In the genomic region with DNA sequence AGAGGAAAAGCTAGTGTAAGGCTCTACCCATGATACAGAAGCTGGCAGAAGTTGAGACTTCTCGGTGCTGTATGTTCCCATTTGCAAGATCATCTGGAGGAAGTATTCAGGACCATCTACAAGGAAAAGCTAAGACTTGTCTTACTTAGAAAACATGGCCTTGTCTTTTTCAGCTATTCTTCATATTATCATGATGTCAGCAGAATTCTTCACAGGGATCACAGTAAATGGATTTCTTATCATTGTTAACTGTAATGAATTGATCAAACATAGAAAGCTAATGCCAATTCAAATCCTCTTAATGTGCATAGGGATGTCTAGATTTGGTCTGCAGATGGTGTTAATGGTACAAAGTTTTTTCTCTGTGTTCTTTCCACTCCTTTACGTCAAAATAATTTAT, we compare ENCODE assay signal across 37 cellular contexts.
"Had no signal": no experiment of that assay in that cellular context is flagged by ENCODE, and none has a peak within 500 bp of the region (broad histone marks: within the 10 kb centered on the region; RNA-seq: fewer than 3 reads in every experiment).

No MANE protein-coding gene starts in this region.

- ATAC-seq: activated naive CD4-positive, alpha-beta T cell treated with anti-CD3 and anti-CD28 coated beads, Interleukin-2, amount 50 U/mL, for 72 hours; activated T-cell treated with anti-CD3 and anti-CD28 coated beads, Interleukin-2, amount 50 U/mL, for 4 hours; activated T-helper 17 cell treated with anti-CD3 and anti-CD28 coated beads, Interleukin-2, amount 50 U/mL, for 72 hours; body of pancreas had no signal

- H3K4me3 Mint-ChIP-seq: activated B cell treated with CpG ODN at 0.5 μM for 24 hours; activated CD4-positive, alpha-beta memory T cell treated with anti-CD3 and anti-CD28 coated beads for 36 hours; activated CD4-positive, alpha-beta T cell treated with anti-CD3 and anti-CD28 coated beads, Interleukin-2, amount 10 ng/mL, durations not matched to agents 24 days and 14 days; activated CD8-positive, alpha-beta T cell treated with anti-CD3 and anti-CD28 coated beads for 36 hours; activated naive CD4-positive, alpha-beta T cell treated with anti-CD3 and anti-CD28 coated beads for 36 hours; activated naive CD8-positive, alpha-beta T cell treated with anti-CD3 and anti-CD28 coated beads for 36 hours; activated T-cell treated with anti-CD3 and anti-CD28 coated beads, Interleukin-2, amount 50 U/mL, for 4 hours; activated T-cell treated with anti-CD3 and anti-CD28 coated beads, Interleukin-2, amount 50 U/mL, for 72 hours; activated T-helper 1 cell treated with anti-CD3 and anti-CD28 coated beads, Interleukin-12 subunit alpha, Interleukin-12 subunit beta, Interleukin-2, Interleukin-4 antibody, amounts not matched to agents 30 ng/mL and 10 ng/mL and 1 ng/mL, durations not matched to agents 14 hours and 24 hours and 36 hours; activated T-helper 17 cell treated with anti-CD3 and anti-CD28 coated beads, Interleukin-2, amount 50 U/mL, for 72 hours; central memory CD8-positive, alpha-beta T cell; T-helper 1 cell treated with Interleukin-12 subunit alpha and Interleukin-12 subunit beta and Interleukin-4 antibody, amounts not matched to agents 30 μg/mL and 1 μg/mL, for 36 hours; T-helper 2 cell treated with Interferon-gamma antibody and Interleukin-4, amounts not matched to agents 5 μg/mL and 100 μg/mL, for 36 hours had no signal

- H3K4me1 Mint-ChIP-seq: activated B cell treated with CpG ODN at 0.5 μM for 24 hours; activated CD4-positive, alpha-beta T cell treated with anti-CD3 and anti-CD28 coated beads, Interleukin-2, amount 10 ng/mL, durations not matched to agents 24 days and 14 days; activated naive CD8-positive, alpha-beta T cell treated with anti-CD3 and anti-CD28 coated beads for 36 hours; activated T-helper 17 cell treated with anti-CD3 and anti-CD28 coated beads, Interleukin-2, amount 50 U/mL, for 72 hours; central memory CD8-positive, alpha-beta T cell had no signal

- H3K27me3 Mint-ChIP-seq: activated CD4-positive, alpha-beta memory T cell treated with anti-CD3 and anti-CD28 coated beads for 36 hours had no signal

- H3K9me3 ChIP-seq: adrenal gland, body of pancreas, breast epithelium had no signal

- H3K27me3 ChIP-seq: adrenal gland, body of pancreas, brain microvascular endothelial cell had no signal

- FAIRE-seq: astrocyte, TTC549 had no signal

- DNase-seq: activated B cell treated with CpG ODN at 0.5 μM for 24 hours; activated CD4-positive, alpha-beta memory T cell treated with anti-CD3 and anti-CD28 coated beads for 36 hours; activated CD4-positive, alpha-beta T cell treated with anti-CD3 and anti-CD28 coated beads for 4 hours; activated CD4-positive, alpha-beta T cell treated with anti-CD3 and anti-CD28 coated beads, Interleukin-2, amount 10 ng/mL, durations not matched to agents 24 days and 14 days; activated CD4-positive, alpha-beta T cell treated with anti-CD3 and anti-CD28 coated beads, Interleukin-2, amount 50 U/mL, for 1 hour; activated CD4-positive, alpha-beta T cell treated with anti-CD3 and anti-CD28 coated beads, Interleukin-2, amount 50 U/mL, for 4 hours; activated CD4-positive, CD25-positive, alpha-beta regulatory T cell treated with anti-CD3 and anti-CD28 coated beads, Interleukin-2, amount 50 U/mL, for 72 hours; activated CD8-positive, alpha-beta memory T cell treated with anti-CD3 and anti-CD28 coated beads, Interleukin-2, amount 50 U/mL, for 4 hours; activated CD8-positive, alpha-beta T cell treated with anti-CD3 and anti-CD28 coated beads for 36 hours; activated effector memory CD4-positive, alpha-beta T cell treated with anti-CD3 and anti-CD28 coated beads, Interleukin-2, amount 50 U/mL, for 16 hours; activated gamma-delta T cell treated with Interleukin-2 at 50 U/mL for 16 hours; activated naive CD4-positive, alpha-beta T cell; activated naive CD4-positive, alpha-beta T cell treated with anti-CD3 and anti-CD28 coated beads for 36 hours; activated naive CD4-positive, alpha-beta T cell treated with anti-CD3 and anti-CD28 coated beads, Interleukin-2, amount 50 U/mL, for 16 hours; activated naive CD8-positive, alpha-beta T cell treated with anti-CD3 and anti-CD28 coated beads for 36 hours; activated T-cell treated with anti-CD3 and anti-CD28 coated beads for 4 hours; activated T-cell treated with anti-CD3 and anti-CD28 coated beads, Interleukin-2, amount 50 U/mL, for 1 hour; activated T-cell treated with anti-CD3 and anti-CD28 coated beads, Interleukin-2, amount 50 U/mL, for 4 hours; activated T-cell treated with anti-CD3 and anti-CD28 coated beads, Interleukin-2, amount 50 U/mL, for 72 hours; adrenal gland; amniotic stem cell; aorta; body of pancreas; brain microvascular endothelial cell; cerebellar nuclear complex; T-helper 2 cell; T-helper 9 cell had no signal

- H3K4me1 ChIP-seq: adrenal gland, body of pancreas, breast epithelium had no signal

- H3K27ac ChIP-seq: adrenal gland, body of pancreas, brain microvascular endothelial cell, breast epithelium, VCaP had no signal

- H3K36me3 Mint-ChIP-seq: activated CD4-positive, alpha-beta memory T cell treated with anti-CD3 and anti-CD28 coated beads for 36 hours; activated naive CD4-positive, alpha-beta T cell treated with anti-CD3 and anti-CD28 coated beads, Interleukin-2, amount 50 U/mL, for 72 hours; activated naive CD8-positive, alpha-beta T cell treated with anti-CD3 and anti-CD28 coated beads for 36 hours had no signal

- H3K4me3 ChIP-seq: adrenal gland, body of pancreas, breast epithelium had no signal

- H3K36me3 ChIP-seq: adrenal gland, brain microvascular endothelial cell, breast epithelium had no signal

- H3K27ac Mint-ChIP-seq: activated B cell treated with CpG ODN at 0.5 μM for 24 hours; activated CD4-positive, alpha-beta memory T cell treated with anti-CD3 and anti-CD28 coated beads for 36 hours; activated CD4-positive, alpha-beta T cell treated with anti-CD3 and anti-CD28 coated beads, Interleukin-2, amount 10 ng/mL, durations not matched to agents 24 days and 14 days; activated CD8-positive, alpha-beta T cell treated with anti-CD3 and anti-CD28 coated beads for 36 hours; activated naive CD4-positive, alpha-beta T cell treated with anti-CD3 and anti-CD28 coated beads for 36 hours; activated naive CD4-positive, alpha-beta T cell treated with anti-CD3 and anti-CD28 coated beads, Interleukin-2, amount 50 U/mL, for 72 hours; activated naive CD8-positive, alpha-beta T cell treated with anti-CD3 and anti-CD28 coated beads for 36 hours; activated T-cell treated with anti-CD3 and anti-CD28 coated beads, Interleukin-2, amount 50 U/mL, for 72 hours; activated T-helper 1 cell treated with anti-CD3 and anti-CD28 coated beads, Interleukin-12 subunit alpha, Interleukin-12 subunit beta, Interleukin-2, Interleukin-4 antibody, amounts not matched to agents 30 ng/mL and 10 ng/mL and 1 ng/mL, durations not matched to agents 14 hours and 24 hours and 36 hours; activated T-helper 17 cell treated with anti-CD3 and anti-CD28 coated beads, Interleukin-2, amount 50 U/mL, for 72 hours; T-helper 1 cell treated with Interleukin-12 subunit alpha and Interleukin-12 subunit beta and Interleukin-4 antibody, amounts not matched to agents 30 μg/mL and 1 μg/mL, for 36 hours; T-helper 2 cell treated with Interferon-gamma antibody and Interleukin-4, amounts not matched to agents 5 μg/mL and 100 μg/mL, for 36 hours had no signal

- H3K9me3 Mint-ChIP-seq: activated B cell treated with CpG ODN at 0.5 μM for 24 hours; activated CD4-positive, alpha-beta memory T cell treated with anti-CD3 and anti-CD28 coated beads for 36 hours; activated CD4-positive, alpha-beta T cell treated with anti-CD3 and anti-CD28 coated beads, Interleukin-2, amount 10 ng/mL, durations not matched to agents 24 days and 14 days; activated CD8-positive, alpha-beta T cell treated with anti-CD3 and anti-CD28 coated beads for 36 hours; activated naive CD4-positive, alpha-beta T cell treated with anti-CD3 and anti-CD28 coated beads for 36 hours; activated naive CD4-positive, alpha-beta T cell treated with anti-CD3 and anti-CD28 coated beads, Interleukin-2, amount 50 U/mL, for 72 hours; activated naive CD8-positive, alpha-beta T cell treated with anti-CD3 and anti-CD28 coated beads for 36 hours; activated T-cell treated with anti-CD3 and anti-CD28 coated beads, Interleukin-2, amount 50 U/mL, for 4 hours; activated T-cell treated with anti-CD3 and anti-CD28 coated beads, Interleukin-2, amount 50 U/mL, for 72 hours; activated T-helper 1 cell treated with anti-CD3 and anti-CD28 coated beads, Interleukin-12 subunit alpha, Interleukin-12 subunit beta, Interleukin-2, Interleukin-4 antibody, amounts not matched to agents 30 ng/mL and 10 ng/mL and 1 ng/mL, durations not matched to agents 14 hours and 24 hours and 36 hours; activated T-helper 17 cell treated with anti-CD3 and anti-CD28 coated beads, Interleukin-2, amount 50 U/mL, for 72 hours; central memory CD8-positive, alpha-beta T cell; T-helper 1 cell treated with Interleukin-12 subunit alpha and Interleukin-12 subunit beta and Interleukin-4 antibody, amounts not matched to agents 30 μg/mL and 1 μg/mL, for 36 hours; T-helper 2 cell treated with Interferon-gamma antibody and Interleukin-4, amounts not matched to agents 5 μg/mL and 100 μg/mL, for 36 hours had no signal
